Comparison of ENCODE assay signal across 8 cellular contexts in genomic region chr20:62953167-62953838, GRCh38. TPM values are rescaled to one million over a fixed set of nuclear protein-coding genes. Genes with fewer than 3 reads are reported as not detected.
A peak's percentile ranks its signal among the peaks of the same experiment; 100 is the strongest.
DNase-seq lines count a peak whose midpoint lies in the region; ATAC-seq, FAIRE-seq and TF ChIP-seq lines count a peak whose summit lies in the region.

No MANE protein-coding gene starts in this region.

- no peak overlapping the region for H3K18ac ChIP-seq in trophoblast cell (ENCODE audit: low read length)

- ATAC-seq in DND-41 (ENCODE audit: insufficient read depth, low read depth) (no peak), GM18502 (IDR thresholded peaks at IDR 0.05; ENCODE audit: poor library complexity, unreplicated experiment) (no peak), GM18858 (IDR thresholded peaks at IDR 0.05; ENCODE audit: unreplicated experiment) (no peak), HG02938 (IDR thresholded peaks at IDR 0.05; ENCODE audit: unreplicated experiment) (no peak)

- H4K20me1 ChIP-seq in DND-41 (ENCODE audit: insufficient read depth, low read length), result peaks cover 5% of the 10 kb centered on the region; the same call in 1 of the 2 replicates

- H3K23ac ChIP-seq in trophoblast cell (ENCODE audit: low read length), result no peak overlapping the region

- H3K79me2 ChIP-seq in DND-41 (ENCODE audit: insufficient read depth, low read length) (peaks cover 9% of the 10 kb centered on the region), trophoblast cell (ENCODE audit: control insufficient read depth, insufficient read depth, low read length, poor library complexity) (no peaks in the 10 kb centered on the region)

- FAIRE-seq in HTR-8/SVneo (lab: Jason Lieb, UNC), result no peak

- peak overlapping the region; percentile 40 for H4K12ac ChIP-seq in trophoblast cell (ENCODE audit: low read depth, low read length)

- H2AK5ac ChIP-seq in trophoblast cell (ENCODE audit: low read length), result peak overlapping the region; percentile 15

- H3K4me3 ChIP-seq in DND-41 (ENCODE audit: low read depth in 1 of 2, low read length in 2 of 2), result peak overlapping the region in 1 of 2 experiments; percentile 52; a peak in 3 of 4 replicates
- peak overlapping the region; percentile 46 to 58 (median 49) for H3K4me3 ChIP-seq in esophagus muscularis mucosa
- no peak overlapping the region for H3K4me3 ChIP-seq in trophoblast cell (ENCODE audit: low read depth, low read length)

- H3K4me1 ChIP-seq in DND-41 (ENCODE audit: insufficient read depth, low read length) (peaks cover 37% of the 10 kb centered on the region), esophagus muscularis mucosa (peaks cover 28 to 32% (median 31%) of the 10 kb centered on the region in 4 donors), trophoblast cell (ENCODE audit: control insufficient read depth in 1 of 2, insufficient read depth in 2 of 2, low read length in 2 of 2) (peaks cover 13 to 18% of the 10 kb centered on the region in 2 experiments)

- no peaks in the 10 kb centered on the region for H3K79me1 ChIP-seq in trophoblast cell (ENCODE audit: low read length)

- H4K91ac ChIP-seq in trophoblast cell (ENCODE audit: low read depth, low read length), result no peak overlapping the region

- DNase-seq in DND-41 (no peak), LoVo (ENCODE audit: low spot score) (peak; percentile 2), esophagus muscularis mucosa (ENCODE audit: extremely low spot score) (no peak), trophoblast cell (no peak), HTR-8/SVneo (ENCODE audit: insufficient read length, low spot score) (no peak)

- H3K4me2 ChIP-seq in DND-41 (ENCODE audit: insufficient read depth, low read length), result peak overlapping the region; percentile 75
- H3K4me2 ChIP-seq in trophoblast cell (ENCODE audit: low read length), result peak overlapping the region; percentile 32

- no peak overlapping the region for H3K14ac ChIP-seq in trophoblast cell (ENCODE audit: low read length)

- H3K27me3 ChIP-seq in DND-41 (ENCODE audit: insufficient read depth, low read length, poor library complexity), result no peaks in the 10 kb centered on the region
- no peaks in the 10 kb centered on the region for H3K27me3 ChIP-seq in esophagus muscularis mucosa
- no peaks in the 10 kb centered on the region for H3K27me3 ChIP-seq in trophoblast cell (ENCODE audit: insufficient read depth, low read length)

- TF ChIP-seq CTCF in DND-41 (IDR thresholded peaks at IDR 0.05; ENCODE audit: borderline replicate concordance, extremely low read depth, low read length, poor library complexity, severe bottlenecking) (no peak), esophagus muscularis mucosa (IDR thresholded peaks at IDR 0.05) (no peak)

- H3K36me3 ChIP-seq in DND-41 (ENCODE audit: insufficient read depth, low read length) (peaks cover 23% of the 10 kb centered on the region), esophagus muscularis mucosa (peaks cover 0 to 26% (median 24%) of the 10 kb centered on the region in 4 donors), trophoblast cell (ENCODE audit: control insufficient read depth in 1 of 2, insufficient read depth in 2 of 2, low read length in 2 of 2) (peaks cover 20 to 25% of the 10 kb centered on the region in 2 experiments)

- TF ChIP-seq EP300 in esophagus muscularis mucosa (IDR thresholded peaks at IDR 0.05), result no peak

- no peak for TF ChIP-seq POLR2A in esophagus muscularis mucosa (IDR thresholded peaks at IDR 0.05; ENCODE audit: low read depth)

- H2BK12ac ChIP-seq in trophoblast cell (ENCODE audit: low read length), result no peak overlapping the region

- no peak overlapping the region for H3K4ac ChIP-seq in trophoblast cell (ENCODE audit: low read depth, low read length)

- intact Hi-C loops in esophagus muscularis mucosa (cut with DNase I), result loop anchor here (10.0 kb wide), 1 partner anchor 261 kb away; the partner anchor contains the start of gene YTHDF1

- H3K9me3 ChIP-seq in DND-41 (ENCODE audit: insufficient read depth, low read length, severe bottlenecking), result no peaks in the 10 kb centered on the region
- no peaks in the 10 kb centered on the region for H3K9me3 ChIP-seq in esophagus muscularis mucosa
- peaks cover 7% of the 10 kb centered on the region for H3K9me3 ChIP-seq in trophoblast cell (ENCODE audit: insufficient read depth, low read depth, low read length)

- peak overlapping the region; percentile 63 for H3K9ac ChIP-seq in DND-41 (ENCODE audit: low read depth, low read length)
- no peak overlapping the region for H3K9ac ChIP-seq in trophoblast cell (ENCODE audit: low read length)

- H3K27ac ChIP-seq in DND-41 (ENCODE audit: low read length), result peak overlapping the region; percentile 89
- H3K27ac ChIP-seq in esophagus muscularis mucosa (replicated peaks in 1 of 4), result peak overlapping the region; percentile 90 to 96 (median 94)
- H3K27ac ChIP-seq in trophoblast cell (ENCODE audit: low read depth, low read length), result no peak overlapping the region

- H2BK120ac ChIP-seq in trophoblast cell (ENCODE audit: insufficient read depth, low read length, poor library complexity), result no peak overlapping the region

- H4K8ac ChIP-seq in trophoblast cell (ENCODE audit: low read depth, low read length), result peak overlapping the region; percentile 10

- H2BK5ac ChIP-seq in trophoblast cell (ENCODE audit: low read depth, low read length, poor library complexity), result no peak overlapping the region

- H2AFZ ChIP-seq in DND-41 (ENCODE audit: low read depth, low read length) (peak overlapping the region; percentile 71), trophoblast cell (ENCODE audit: insufficient read depth, low read length, poor library complexity) (no peak overlapping the region)

- WGBS in esophagus muscularis mucosa, result 57% methylated on average over 9 of the region's 16 CpGs
- WGBS in trophoblast cell (ENCODE audit: extremely low coverage, insufficient coverage, insufficient read length), result no CpG with 5 or more reads among the region's 16 CpGs

RNA-seq across cellular contexts. Expression of gene SLC17A9, which starts 0.8 kb away (rescaled TPM):
- 1 to 10 TPM; 2.2 to 5.2 (median 2.7) TPM for total RNA-seq in esophagus muscularis mucosa
- 1.5 and 1.6 TPM in 2 replicates for polyA plus RNA-seq in trophoblast cell (2013)

RNA-seq across cellular contexts. Expression of gene GID8, which starts 15.4 kb away (rescaled TPM):
- 10 to 100 TPM; 22.4 to 30.1 (median 25.6) TPM for total RNA-seq in esophagus muscularis mucosa
- 37.2 and 37.5 TPM in 2 replicates for polyA plus RNA-seq in trophoblast cell (2013)

RNA-seq across cellular contexts. Expression of gene DIDO1, which starts 27.0 kb away (rescaled TPM):
- total RNA-seq in esophagus muscularis mucosa, result 10 to 100 TPM; 48.9 to 61.6 (median 55.7) TPM
- polyA plus RNA-seq in trophoblast cell (2013), result 31.7 and 32.7 TPM in 2 replicates

RNA-seq across cellular contexts. Expression of gene BHLHE23, which starts 53.5 kb away (rescaled TPM):
- total RNA-seq in esophagus muscularis mucosa, result not detected
- polyA plus RNA-seq in trophoblast cell (2013), result 0.07 and 0.12 TPM in 2 replicates
